In genomic region chr10:57094083-57094482, GRCh38 we compare ENCODE assay signal across 21 cellular contexts.
"Had no signal": no experiment of that assay in that cellular context is flagged by ENCODE, and none has a peak within 500 bp of the region (broad histone marks: within the 10 kb centered on the region; RNA-seq: fewer than 3 reads in every experiment).

No MANE protein-coding gene starts in this region.

- H3K36me3 ChIP-seq: esophagus muscularis mucosa, gastroesophageal sphincter, heart left ventricle had no signal

- H3K27me3 ChIP-seq: foreskin keratinocyte, heart left ventricle, hepatocyte had no signal

- DNase-seq: dermis blood vessel endothelial cell; dorsolateral prefrontal cortex; effector CD4-positive, alpha-beta T cell; effector memory CD4-positive, alpha-beta T cell; foreskin keratinocyte; heart left ventricle; hypothalamus; immature natural killer cell; islet precursor cell; kidney; kidney glomerular epithelial cell; left colon; left ventricle myocardium superior; mammary epithelial cell; mucosa of descending colon had no signal

- H3K27ac ChIP-seq: coronary artery, dorsolateral prefrontal cortex, esophagus muscularis mucosa, foreskin keratinocyte, gastroesophageal sphincter, heart left ventricle, hepatocyte had no signal

- H3K9me3 ChIP-seq: esophagus muscularis mucosa, heart left ventricle had no signal

- H3K4me3 ChIP-seq: coronary artery, dorsolateral prefrontal cortex, esophagus muscularis mucosa, gastroesophageal sphincter, heart left ventricle, hepatocyte, lung, mucosa of descending colon had no signal

- ATAC-seq: foreskin keratinocyte, gastroesophageal sphincter, heart left ventricle, left colon, left lobe of liver, left ventricle myocardium superior, mucosa of descending colon had no signal

- H3K4me1 ChIP-seq: esophagus muscularis mucosa, foreskin keratinocyte, gastroesophageal sphincter, heart left ventricle had no signal
